Comparison of ENCODE assay signal across 10 cellular contexts in the genomic region with DNA sequence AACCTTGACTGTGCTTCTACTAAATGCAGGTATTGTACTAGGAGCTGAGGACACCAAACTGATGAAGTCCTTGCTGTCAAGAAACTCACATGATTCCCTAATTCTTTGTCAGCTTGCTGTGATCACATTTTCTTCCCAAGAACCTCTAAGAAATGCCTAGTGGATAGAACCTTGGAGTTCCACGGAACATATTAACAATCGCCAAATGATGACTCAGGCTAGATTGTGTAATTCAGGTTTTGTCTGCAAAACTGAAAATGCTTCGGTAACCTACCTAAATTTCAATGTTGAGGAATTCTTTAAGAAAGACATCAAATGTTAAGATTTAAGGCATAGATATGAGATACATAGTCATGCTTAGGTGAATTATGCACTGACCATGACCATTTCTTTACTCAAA. TPM values are rescaled to one million over a fixed set of nuclear protein-coding genes. Genes with fewer than 3 reads are reported as not detected.
A peak's percentile ranks its signal among the peaks of the same experiment; 100 is the strongest.
DNase-seq lines count a peak whose midpoint lies in the region; ATAC-seq and TF ChIP-seq lines count a peak whose summit lies in the region.
"Had no signal": no experiment of that assay in that cellular context is flagged by ENCODE, and none has a peak within 500 bp of the region (broad histone marks: within the 10 kb centered on the region; RNA-seq: fewer than 3 reads in every experiment).

No MANE protein-coding gene starts in this region.

- peak overlapping the region; percentile 59 for H3K27ac Mint-ChIP-seq in MCF 10A (ENCODE audit: low read depth, unreplicated experiment)
- peak overlapping the region; percentile 95 for H3K27ac Mint-ChIP-seq in activated naive CD8-positive, alpha-beta T cell

- H3K9me3 ChIP-seq in breast epithelium = no peaks in the 10 kb centered on the region
- H3K9me3 ChIP-seq in hepatocyte (ENCODE audit: low read depth) = no peaks in the 10 kb centered on the region
- no peaks in the 10 kb centered on the region for H3K9me3 ChIP-seq in MM.1S (replicated peaks; ENCODE audit: insufficient read depth, low read length)

- H3K4me3 ChIP-seq in breast epithelium = no peak overlapping the region
- H3K4me3 ChIP-seq in hepatocyte = no peak overlapping the region
- H3K4me3 ChIP-seq in MM.1S (ENCODE audit: low read length) = no peak overlapping the region

- H3K9me3 Mint-ChIP-seq in MCF 10A (ENCODE audit: unreplicated experiment) = no peaks in the 10 kb centered on the region
- no peaks in the 10 kb centered on the region for H3K9me3 Mint-ChIP-seq in activated naive CD8-positive, alpha-beta T cell (ENCODE audit: low read depth)
- H3K9me3 Mint-ChIP-seq: activated naive CD4-positive, alpha-beta T cell treated with anti-CD3 and anti-CD28 coated beads, Interleukin-2, amount 50 U/mL, for 72 hours had no signal

- peaks cover 3% of the 10 kb centered on the region for H4K20me1 ChIP-seq in hepatocyte (ENCODE audit: insufficient read depth, poor library complexity, severe bottlenecking)
- no peaks in the 10 kb centered on the region for H4K20me1 ChIP-seq in MM.1S (ENCODE audit: insufficient read depth, low read length)

- H3K27me3 ChIP-seq in breast epithelium = no peaks in the 10 kb centered on the region
- no peaks in the 10 kb centered on the region for H3K27me3 ChIP-seq in hepatocyte
- no peaks in the 10 kb centered on the region for H3K27me3 ChIP-seq in MM.1S (replicated peaks; ENCODE audit: insufficient read depth, low read length)

- TF ChIP-seq CTCF in MCF 10A (IDR thresholded peaks at IDR 0.05; ENCODE audit: unreplicated experiment) (no peak), breast epithelium (IDR thresholded peaks at IDR 0.05) (no peak), hepatocyte (IDR thresholded peaks at IDR 0.05; ENCODE audit: poor library complexity) (no peak), MM.1S (IDR thresholded peaks at IDR 0.05; ENCODE audit: low read length) (no peak)

- H3K36me3 ChIP-seq in breast epithelium (no peaks in the 10 kb centered on the region), hepatocyte (replicated peaks; ENCODE audit: insufficient read depth, low read depth) (no peaks in the 10 kb centered on the region), MM.1S (replicated peaks; ENCODE audit: insufficient read depth, low read length) (no peaks in the 10 kb centered on the region; the same call in 1 of the 2 replicates)

- H3K4me1 ChIP-seq in breast epithelium (peaks cover 4 to 5% of the 10 kb centered on the region in 2 donors), hepatocyte (ENCODE audit: insufficient read depth) (peaks cover 15% of the 10 kb centered on the region), MM.1S (ENCODE audit: low read length) (peaks cover 11% of the 10 kb centered on the region; the same call in 1 of the 2 replicates)

- 74% methylated on average over 3 of the region's 3 CpGs for WGBS in hepatocyte (ENCODE audit: low lambda C conversion rate, missing lambda C conversion rate)

- POLR2A ChIA-PET in MCF 10A (lab: Yijun Ruan, JAX) = interaction anchor here (1.0 to 12.5 kb wide), 23 partner anchors 9 to 154 kb away, joined by 3 to 446 read pairs (median 17); a partner anchor contains a TSS

- H3K9me2 ChIP-seq in hepatocyte (replicated peaks; ENCODE audit: insufficient read depth) (no peaks in the 10 kb centered on the region), MM.1S (replicated peaks; ENCODE audit: insufficient read depth, low read length) (no peaks in the 10 kb centered on the region)

- H3K4me1 Mint-ChIP-seq in MCF 10A (ENCODE audit: insufficient read depth, unreplicated experiment) = peaks cover 33% of the 10 kb centered on the region
- peaks cover 42% of the 10 kb centered on the region for H3K4me1 Mint-ChIP-seq in activated naive CD8-positive, alpha-beta T cell (ENCODE audit: low read depth)

- intact Hi-C loops in MCF 10A (cut with micrococcal nuclease) = loop anchor here (1.0 kb wide), 1 partner anchor 148 kb away; no protein-coding TSS in a partner anchor
- intact Hi-C loops in breast epithelium (cut with DNase I; ENCODE audit: low total_unique reads) = no loop called here

- CTCF ChIA-PET in MCF 10A (lab: Yijun Ruan, JAX) = interaction anchor here (0.9 to 6.0 kb wide), 17 partner anchors 35 to 151 kb away, joined by 3 to 67 read pairs (median 4); no protein-coding TSS in a partner anchor

- H3K9ac ChIP-seq in MM.1S (ENCODE audit: low read length) = no peak overlapping the region

- H3F3A ChIP-seq in MM.1S (ENCODE audit: insufficient read depth, low read length) = peaks cover 22% of the 10 kb centered on the region

- H2AFZ ChIP-seq in hepatocyte (no peak overlapping the region), MM.1S (ENCODE audit: low read length) (no peak overlapping the region)

- H3K79me2 ChIP-seq in hepatocyte = peaks cover 12% of the 10 kb centered on the region
- peaks cover 26% of the 10 kb centered on the region for H3K79me2 ChIP-seq in MM.1S (ENCODE audit: low read length)

- H3K27me3 Mint-ChIP-seq in MCF 10A (ENCODE audit: insufficient read depth, unreplicated experiment) = no peaks in the 10 kb centered on the region
- no peaks in the 10 kb centered on the region for H3K27me3 Mint-ChIP-seq in activated naive CD8-positive, alpha-beta T cell

- peak overlapping the region; percentile 87 for H3K4me3 Mint-ChIP-seq in MCF 10A (ENCODE audit: unreplicated experiment)
- peak overlapping the region; percentile 97 for H3K4me3 Mint-ChIP-seq in activated naive CD8-positive, alpha-beta T cell

- TF ChIP-seq POLR2A in breast epithelium (IDR thresholded peaks at IDR 0.05) = no peak

- H3K4me2 ChIP-seq in hepatocyte = no peak overlapping the region
- H3K4me2 ChIP-seq in MM.1S (ENCODE audit: low read depth, low read length) = no peak overlapping the region

- DNase-seq in MCF 10A (ENCODE audit: unreplicated experiment) (peak; percentile 85), breast epithelium (ENCODE audit: low spot score in 2 of 2) (no peak), hepatocyte (ENCODE audit: low spot score) (no peak), MM.1S (no peak), NCI-H2029 treated with DMSO at 0.1 percent for 48 hours (lab: John Stamatoyannopoulos, UW) (no peak)
- DNase-seq in activated CD8-positive, alpha-beta memory T cell treated with anti-CD3 and anti-CD28 coated beads, Interleukin-2, amount 50 U/mL, for 4 hours = no peak

- peaks cover 35% of the 10 kb centered on the region for H3K36me3 Mint-ChIP-seq in MCF 10A (ENCODE audit: insufficient read depth, unreplicated experiment)
- H3K36me3 Mint-ChIP-seq in activated naive CD8-positive, alpha-beta T cell = peaks cover 9% of the 10 kb centered on the region

- H3K27ac ChIP-seq in breast epithelium = peak overlapping the region in 1 of 2 donors; percentile 16
- H3K27ac ChIP-seq in hepatocyte = peak overlapping the region; percentile 72
- no peak overlapping the region for H3K27ac ChIP-seq in MM.1S (ENCODE audit: low read length)

- BruUV-seq in MCF 10A (replicated peaks; lab: Mats Ljungman, UMichigan) = no TSS peak

- no peak for ATAC-seq in GM21390 (IDR thresholded peaks at IDR 0.05; ENCODE audit: unreplicated experiment)
- ATAC-seq: sciatic nerve had no signal

RNA-seq across cellular contexts. Expression of a gene that starts 1.7 kb away (rescaled TPM):
- total RNA-seq in MCF 10A (2022) (183 and 225 TPM in 2 replicates), breast epithelium (10 to 100 TPM; 52.4 to 68.2 (median 55.4) TPM), hepatocyte (90.5 and 93.1 TPM in 2 replicates)
- 175 and 178 TPM in 2 replicates for polyA plus RNA-seq in hepatocyte
